In genomic region chr17:76527430-76528111, GRCh38 we compare ENCODE assay signal across 1 cellular context.
TF ChIP-seq lines count a peak whose summit lies in the region.

No MANE protein-coding gene starts in this region.

TF ChIP-seq in HCT116, 20 proteins besides CTCF, POLR2A, EP300 and RAD21:
- TF ChIP-seq SP1 (IDR thresholded peaks at IDR 0.05; ENCODE audit: low read depth) (no peak), TCF7L2 (IDR thresholded peaks at IDR 0.05; ENCODE audit: borderline replicate concordance, extremely low read depth, insufficient read depth, insufficient read length) (peak; percentile 84), ATF3 (IDR thresholded peaks at IDR 0.05) (no peak), YY1 (IDR thresholded peaks at IDR 0.05; ENCODE audit: extremely low read depth, insufficient replicate concordance, low read depth, low read length) (no peak)
